In the genomic region with DNA sequence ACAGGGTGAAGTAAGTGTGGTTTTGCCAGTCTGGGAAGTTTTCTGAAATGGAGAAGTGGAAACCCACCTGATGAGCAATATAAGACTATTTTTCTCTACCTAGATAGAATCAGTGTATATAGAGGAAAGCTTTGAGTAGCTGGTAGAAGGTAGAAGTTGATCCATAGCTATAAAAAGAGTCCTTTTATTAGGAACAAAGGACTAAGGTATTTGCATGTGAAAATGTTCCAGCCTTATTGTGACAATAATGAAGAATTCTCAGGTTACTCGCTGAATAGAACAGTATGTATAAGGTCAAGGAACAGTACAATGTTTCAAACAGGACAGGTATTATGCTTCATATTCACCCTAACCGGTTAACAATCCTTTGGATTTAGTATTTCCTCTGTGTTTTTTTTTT, we compare ENCODE assay signal across 28 cellular contexts.
"Had no signal": no experiment of that assay in that cellular context is flagged by ENCODE, and none has a peak within 500 bp of the region (broad histone marks: within the 10 kb centered on the region; RNA-seq: fewer than 3 reads in every experiment).

No MANE protein-coding gene starts in this region.

- H3K4me1 ChIP-seq: adrenal gland, ascending aorta, body of pancreas, breast epithelium, colonic mucosa had no signal

- H3K9me3 ChIP-seq: adrenal gland, ascending aorta, body of pancreas, breast epithelium, colonic mucosa had no signal

- H3K4me3 ChIP-seq: adrenal gland, ascending aorta, body of pancreas, breast epithelium, cardiac muscle cell, colonic mucosa had no signal

- H3K27me3 ChIP-seq: adrenal gland, ascending aorta, body of pancreas, brain microvascular endothelial cell, breast epithelium, cardiac muscle cell, colonic mucosa had no signal

- H3K27ac ChIP-seq: adrenal gland, ascending aorta, body of pancreas, brain microvascular endothelial cell, breast epithelium, cardiac muscle cell, colonic mucosa had no signal

- DNase-seq: activated effector memory CD4-positive, alpha-beta T cell treated with Interleukin-2 at 50 U/mL for 16 hours; activated gamma-delta T cell; activated gamma-delta T cell treated with Interleukin-2 at 50 U/mL for 16 hours; activated naive CD4-positive, alpha-beta T cell; activated naive CD4-positive, alpha-beta T cell treated with anti-CD3 and anti-CD28 coated beads for 36 hours; activated naive CD4-positive, alpha-beta T cell treated with anti-CD3 and anti-CD28 coated beads, Interleukin-2, amount 10 ng/mL, durations not matched to agents 7 days and 5 days; activated naive CD4-positive, alpha-beta T cell treated with anti-CD3 and anti-CD28 coated beads, Interleukin-2, amount 50 U/mL, for 16 hours; activated naive CD4-positive, alpha-beta T cell treated with Interleukin-2 at 50 U/mL for 16 hours; activated naive CD8-positive, alpha-beta T cell treated with anti-CD3 and anti-CD28 coated beads for 36 hours; activated naive CD8-positive, alpha-beta T cell treated with anti-CD3 and anti-CD28 coated beads, Interleukin-2, amount 10 ng/mL, durations not matched to agents 7 days and 5 days; activated naive CD8-positive, alpha-beta T cell treated with anti-CD3 and anti-CD28 coated beads, Interleukin-2, amount 50 U/mL, for 24 hours; activated T-cell treated with anti-CD3 and anti-CD28 coated beads, Interleukin-2, amount 50 U/mL, for 4 hours; activated T-cell treated with anti-CD3 and anti-CD28 coated beads, Interleukin-2, amount 50 U/mL, for 48 hours; activated T-cell treated with anti-CD3 and anti-CD28 coated beads, Interleukin-2, amount 50 U/mL, for 72 hours; adrenal gland; amniotic stem cell; amygdala; anterior cingulate cortex; aorta; body of pancreas; brain microvascular endothelial cell; caudate nucleus; central memory CD4-positive, alpha-beta T cell; cerebellar nuclear complex; colonic mucosa had no signal

- H3K36me3 ChIP-seq: adrenal gland, ascending aorta, brain microvascular endothelial cell, breast epithelium, cardiac muscle cell, colonic mucosa had no signal
